ENCODE assay signal across 8 cellular contexts in genomic region chr15:45126535-45127158, GRCh38.
A peak's percentile ranks its signal among the peaks of the same experiment; 100 is the strongest.
DNase-seq lines count a peak whose midpoint lies in the region; ATAC-seq and TF ChIP-seq lines count a peak whose summit lies in the region.

No MANE protein-coding gene starts in this region.

- TF ChIP-seq EP300 in Ishikawa (IDR thresholded peaks at IDR 0.05; ENCODE audit: borderline replicate concordance): no peak

- TF ChIP-seq RAD21 in Ishikawa (IDR thresholded peaks at IDR 0.05; ENCODE audit: low read depth): peak; percentile 59

- ATAC-seq in activated CD4-positive, CD25-positive, alpha-beta regulatory T cell treated with anti-CD3 and anti-CD28 coated beads, Interleukin-2, amount 50 U/mL, for 24 hours: peak; percentile 55 to 65
- ATAC-seq in GM19035 (IDR thresholded peaks at IDR 0.05; ENCODE audit: unreplicated experiment) (no peak), HG03108 (IDR thresholded peaks at IDR 0.05; ENCODE audit: unreplicated experiment) (no peak), HG02623 (IDR thresholded peaks at IDR 0.05; ENCODE audit: unreplicated experiment) (no peak)

- DNase-seq in NCI-H526 (lab: John Stamatoyannopoulos, UW) (peak; percentile 10 to 32), NCI-H526 treated with DMSO at 0.1 percent for 48 hours (lab: John Stamatoyannopoulos, UW) (no peak), glomerular visceral epithelial cell (ENCODE audit: extremely low spot score) (peak; percentile 44)

TF ChIP-seq in Ishikawa, 13 proteins besides CTCF, POLR2A, EP300 and RAD21:
- TF ChIP-seq, protein P1, sequence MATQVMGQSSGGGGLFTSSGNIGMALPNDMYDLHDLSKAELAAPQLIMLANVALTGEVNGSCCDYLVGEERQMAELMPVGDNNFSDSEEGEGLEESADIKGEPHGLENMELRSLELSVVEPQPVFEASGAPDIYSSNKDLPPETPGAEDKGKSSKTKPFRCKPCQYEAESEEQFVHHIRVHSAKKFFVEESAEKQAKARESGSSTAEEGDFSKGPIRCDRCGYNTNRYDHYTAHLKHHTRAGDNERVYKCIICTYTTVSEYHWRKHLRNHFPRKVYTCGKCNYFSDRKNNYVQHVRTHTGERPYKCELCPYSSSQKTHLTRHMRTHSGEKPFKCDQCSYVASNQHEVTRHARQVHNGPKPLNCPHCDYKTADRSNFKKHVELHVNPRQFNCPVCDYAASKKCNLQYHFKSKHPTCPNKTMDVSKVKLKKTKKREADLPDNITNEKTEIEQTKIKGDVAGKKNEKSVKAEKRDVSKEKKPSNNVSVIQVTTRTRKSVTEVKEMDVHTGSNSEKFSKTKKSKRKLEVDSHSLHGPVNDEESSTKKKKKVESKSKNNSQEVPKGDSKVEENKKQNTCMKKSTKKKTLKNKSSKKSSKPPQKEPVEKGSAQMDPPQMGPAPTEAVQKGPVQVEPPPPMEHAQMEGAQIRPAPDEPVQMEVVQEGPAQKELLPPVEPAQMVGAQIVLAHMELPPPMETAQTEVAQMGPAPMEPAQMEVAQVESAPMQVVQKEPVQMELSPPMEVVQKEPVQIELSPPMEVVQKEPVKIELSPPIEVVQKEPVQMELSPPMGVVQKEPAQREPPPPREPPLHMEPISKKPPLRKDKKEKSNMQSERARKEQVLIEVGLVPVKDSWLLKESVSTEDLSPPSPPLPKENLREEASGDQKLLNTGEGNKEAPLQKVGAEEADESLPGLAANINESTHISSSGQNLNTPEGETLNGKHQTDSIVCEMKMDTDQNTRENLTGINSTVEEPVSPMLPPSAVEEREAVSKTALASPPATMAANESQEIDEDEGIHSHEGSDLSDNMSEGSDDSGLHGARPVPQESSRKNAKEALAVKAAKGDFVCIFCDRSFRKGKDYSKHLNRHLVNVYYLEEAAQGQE (IDR thresholded peaks at IDR 0.05; ENCODE audit: low read depth): no peak
- TF ChIP-seq TAF1 (IDR thresholded peaks at IDR 0.05; ENCODE audit: low read depth): no peak

Comparison
In these comparisons a context has a peak if more than half of its experiments do, and no peak if none do; other contexts are left out.
1. ATAC-seq: peak in activated CD4-positive, CD25-positive, alpha-beta regulatory T cell treated with anti-CD3 and anti-CD28 coated beads, Interleukin-2, amount 50 U/mL, for 24 hours (2 of 2); none in GM19035 (single experiment), HG03108 (single experiment) and HG02623 (single experiment).